ENCODE assay signal across 8 cellular contexts in the genomic region with DNA sequence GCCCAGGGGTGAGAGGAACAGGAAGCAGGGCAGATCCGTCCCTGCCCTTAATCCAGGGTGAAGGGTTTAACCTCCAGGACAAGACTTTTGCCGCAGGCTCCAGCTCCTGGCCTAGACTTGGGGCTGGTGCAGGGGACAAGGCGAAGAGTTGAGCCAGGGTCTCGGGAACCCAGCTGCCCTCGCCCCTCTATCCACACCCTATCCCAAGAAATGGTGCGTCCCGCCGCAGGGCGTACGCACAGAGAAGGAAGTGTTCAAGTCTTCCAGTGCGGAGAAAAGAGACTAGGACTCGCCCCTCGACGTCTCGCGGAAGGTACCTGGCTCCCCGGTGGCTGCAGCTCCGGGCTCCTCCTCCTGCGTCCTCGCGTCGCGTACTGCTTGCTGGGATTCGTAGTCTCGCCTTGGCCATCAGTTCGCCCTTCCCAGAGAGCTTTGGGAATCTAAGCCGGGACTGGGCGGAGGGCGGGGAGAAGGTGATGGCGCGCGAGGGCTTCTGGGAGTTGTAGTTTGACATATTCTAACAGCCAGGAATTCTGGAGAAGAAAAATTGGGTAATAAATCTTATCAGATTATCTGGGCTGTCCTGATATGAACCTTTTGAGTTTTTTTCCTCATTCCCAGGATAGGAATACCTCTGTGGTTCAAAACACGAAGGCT. TPM values are rescaled to one million over a fixed set of nuclear protein-coding genes. Genes with fewer than 3 reads are reported as not detected.
A peak's percentile ranks its signal among the peaks of the same experiment; 100 is the strongest.
DNase-seq lines count a peak whose midpoint lies in the region; ATAC-seq and TF ChIP-seq lines count a peak whose summit lies in the region.

A gene with protein sequence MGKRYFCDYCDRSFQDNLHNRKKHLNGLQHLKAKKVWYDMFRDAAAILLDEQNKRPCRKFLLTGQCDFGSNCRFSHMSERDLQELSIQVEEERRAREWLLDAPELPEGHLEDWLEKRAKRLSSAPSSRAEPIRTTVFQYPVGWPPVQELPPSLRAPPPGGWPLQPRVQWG (minus strand): TSS at position 376 of the 657 bp plus-strand sequence. CDS start 18,463 bp downstream, outside the sequence.

- H3K27me3 ChIP-seq in cardiac muscle cell: no peaks in the 10 kb centered on the region
- no peaks in the 10 kb centered on the region for H3K27me3 ChIP-seq in parathyroid adenoma (ENCODE audit: control insufficient read depth, insufficient read depth, low read length)
- H3K27me3 ChIP-seq in tibial nerve: no peaks in the 10 kb centered on the region

- H3K9me3 ChIP-seq in cardiac muscle cell (ENCODE audit: low read depth) (no peaks in the 10 kb centered on the region), parathyroid adenoma (ENCODE audit: control insufficient read depth, low read length) (no peaks in the 10 kb centered on the region), tibial nerve (no peaks in the 10 kb centered on the region)

- H3K4me1 Mint-ChIP-seq in T-cell: peaks cover 42 to 54% (median 44%) of the 10 kb centered on the region in 3 donors

- H3K4me1 ChIP-seq in cardiac muscle cell (ENCODE audit: low read depth): peaks cover 8% of the 10 kb centered on the region
- H3K4me1 ChIP-seq in parathyroid adenoma: no peaks in the 10 kb centered on the region
- peaks cover 0 to 42% (median 24%) of the 10 kb centered on the region in 4 donors for H3K4me1 ChIP-seq in tibial nerve

- peak within 1 kb of the TSS; percentile 99 to 100 (median 100) for H3K4me3 Mint-ChIP-seq in T-cell

- H3K79me2 ChIP-seq in parathyroid adenoma: peaks cover 10% of the 10 kb centered on the region

- peak within 1 kb of the TSS; percentile 100 for H3K4me3 ChIP-seq in GM12865 (ENCODE audit: low read depth, low read length)
- peak within 1 kb of the TSS; percentile 87 for H3K4me3 ChIP-seq in cardiac muscle cell
- H3K4me3 ChIP-seq in parathyroid adenoma (ENCODE audit: low read depth, low read length): peak within 1 kb of the TSS; percentile 98
- peak within 1 kb of the TSS; percentile 88 to 98 (median 94) for H3K4me3 ChIP-seq in tibial nerve

- H3K36me3 ChIP-seq in cardiac muscle cell: peaks cover 6% of the 10 kb centered on the region
- no peaks in the 10 kb centered on the region for H3K36me3 ChIP-seq in parathyroid adenoma (ENCODE audit: control insufficient read depth, insufficient read depth, low read length)
- peaks cover 0 to 29% (median 7%) of the 10 kb centered on the region in 3 donors for H3K36me3 ChIP-seq in tibial nerve

- H3K9me3 Mint-ChIP-seq in T-cell: no peaks in the 10 kb centered on the region

- ATAC-seq in HG02798 (IDR thresholded peaks at IDR 0.05; ENCODE audit: poor library complexity, unreplicated experiment) (peak; percentile 94), T-cell (replicated peaks in 1 of 4) (peak; percentile 97 to 99 (median 99))

- peak in 1 of 2 donors; percentile 37 for TF ChIP-seq EP300 in tibial nerve (IDR thresholded peaks at IDR 0.05)

- POLR2A ChIA-PET in T-cell (lab: Charles Lee): no interaction called here

- peak within 1 kb of the TSS; percentile 98 for H3K4me2 ChIP-seq in parathyroid adenoma (ENCODE audit: low read length)

- H2AFZ ChIP-seq in parathyroid adenoma: peak within 1 kb of the TSS; percentile 93

- TF ChIP-seq POLR2A in tibial nerve (IDR thresholded peaks at IDR 0.05): peak in 1 of 2 donors; percentile 61

- H3K27me3 Mint-ChIP-seq in T-cell: no peaks in the 10 kb centered on the region

- H3K36me3 Mint-ChIP-seq in T-cell: peaks cover 16% of the 10 kb centered on the region

- H3K9ac ChIP-seq in parathyroid adenoma: peak within 1 kb of the TSS; percentile 89

- H3K27ac ChIP-seq in adipose tissue (ENCODE audit: low read depth, low read length): no peak within 1 kb of the TSS
- peak within 1 kb of the TSS; percentile 95 for H3K27ac ChIP-seq in cardiac muscle cell
- H3K27ac ChIP-seq in parathyroid adenoma: peak within 1 kb of the TSS; percentile 95
- H3K27ac ChIP-seq in tibial nerve: peak within 1 kb of the TSS; percentile 77 to 96 (median 88)

- CTCF ChIA-PET in T-cell (lab: Charles Lee): interaction anchor here in 1 of 2 donors (0.9 kb wide), 1 partner anchor 139 kb away, joined by 3 read pairs; no protein-coding TSS in a partner anchor

- DNase-seq in GM12865 (ENCODE audit: low read depth) (peak; percentile 99), NCI-H1436 treated with DMSO at 0.1 percent for 48 hours (lab: John Stamatoyannopoulos, UW) (peak; percentile 92), T-cell (peak; percentile 77 to 92 (median 88)), cardiac muscle cell (ENCODE audit: low read depth in 1 of 2, low spot score in 1 of 2) (peak; percentile 98), tibial nerve (ENCODE audit: low spot score in 2 of 2) (peak; percentile 88 to 92)

- WGBS in adipose tissue, 3 donors: 0% methylated on average over 30 to 33 of the region's 33 CpGs
- WGBS in tibial nerve, 2 donors: 0% methylated on average over 32 to 33 of the region's 33 CpGs

- TF ChIP-seq CTCF in GM12865 (IDR thresholded peaks at IDR 0.05; ENCODE audit: insufficient read depth, low read depth, low read length, missing control alignments) (no peak), cardiac muscle cell (IDR thresholded peaks at IDR 0.05; ENCODE audit: low read depth, low read length) (no peak), parathyroid adenoma (IDR thresholded peaks at IDR 0.05) (no peak), tibial nerve (IDR thresholded peaks at IDR 0.05) (no peak)

- peak within 1 kb of the TSS; percentile 98 to 99 for H3K27ac Mint-ChIP-seq in T-cell

RNA-seq across cellular contexts. Expression of the gene that starts here (rescaled TPM):
- total RNA-seq in T-cell: 10 to 100 TPM; 11.2 to 23.1 (median 21.1) TPM
- polyA plus RNA-seq in adipose tissue: 10 to 100 TPM; 15.2 to 22.6 (median 16.4) TPM
- total RNA-seq in cardiac muscle cell: 40.5 and 42.3 TPM in 2 replicates
- 65.7 and 76.1 TPM in 2 replicates for polyA plus RNA-seq in cardiac muscle cell
- 10 to 100 TPM; 22.1 to 29.3 (median 26.6) TPM for total RNA-seq in tibial nerve
